Comparison of ENCODE assay signal across 1 cellular context in genomic region chr2:191013876-191014652, GRCh38.
A peak's percentile ranks its signal among the peaks of the same experiment; 100 is the strongest.
TF ChIP-seq lines count a peak whose summit lies in the region.

Gene STAT1 (minus strand): TSS chr2:191014171. CDS start chr2:191010003, 4,168 bp downstream.

TF ChIP-seq in HEK293, 187 proteins besides CTCF, POLR2A, EP300 and RAD21 (continued from another document and continues in another):
- TF ChIP-seq ZNF26 (tag by site-specific recombination; IDR thresholded peaks at IDR 0.05) (no peak), BCL6B (tag by site-specific recombination; IDR thresholded peaks at IDR 0.05) (0 out of 2 replicates have a peak, but pooled peaks have one; percentile 28), ZNF391 (tag by site-specific recombination; IDR thresholded peaks at IDR 0.05; ENCODE audit: borderline replicate concordance, low read depth) (no peak), ZFP41 (tag by site-specific recombination; IDR thresholded peaks at IDR 0.05; ENCODE audit: borderline replicate concordance) (no peak), ZNF174 (tag by site-specific recombination; IDR thresholded peaks at IDR 0.05) (no peak), ZNF133 (tag by site-specific recombination; IDR thresholded peaks at IDR 0.05) (no peak), ATF2 (tag by site-specific recombination; IDR thresholded peaks at IDR 0.05; ENCODE audit: low read depth) (no peak), ZNF830 (tag by site-specific recombination; IDR thresholded peaks at IDR 0.05; ENCODE audit: low read depth) (no peak), OVOL3 (tag by site-specific recombination; IDR thresholded peaks at IDR 0.05) (no peak), TSHZ1 (tag by site-specific recombination; IDR thresholded peaks at IDR 0.05; ENCODE audit: borderline replicate concordance) (no peak), ZNF704 (tag by site-specific recombination; IDR thresholded peaks at IDR 0.05) (no peak), ZNF211 (tag by site-specific recombination; IDR thresholded peaks at IDR 0.05; ENCODE audit: low read depth) (no peak), ZNF302 (tag by site-specific recombination; IDR thresholded peaks at IDR 0.05; ENCODE audit: low read depth) (no peak), FEZF1 (tag by site-specific recombination; IDR thresholded peaks at IDR 0.05) (peak; percentile 85), ZSCAN30 (tag by site-specific recombination; IDR thresholded peaks at IDR 0.05) (peak; percentile 34; the same call in 1 of the 2 replicates), ZNF248 (tag by site-specific recombination; IDR thresholded peaks at IDR 0.05) (no peak), ZNF311 (tag by site-specific recombination; IDR thresholded peaks at IDR 0.05; ENCODE audit: borderline replicate concordance) (no peak), KLF10 (tag by site-specific recombination; IDR thresholded peaks at IDR 0.05) (peak; percentile 96), ZNF660 (tag by site-specific recombination; IDR thresholded peaks at IDR 0.05) (peak; percentile 82; the same call in 1 of the 2 replicates), EGR2 (tag by site-specific recombination; IDR thresholded peaks at IDR 0.05; ENCODE audit: low read depth) (peak; percentile 92), KLF16 (tag by site-specific recombination; IDR thresholded peaks at IDR 0.05) (peak; percentile 70), ZNF585B (tag by site-specific recombination; IDR thresholded peaks at IDR 0.05) (no peak), SETDB1 (IDR thresholded peaks at IDR 0.05; ENCODE audit: insufficient read length, low read length) (peak; percentile 55), ZNF155 (tag by site-specific recombination; IDR thresholded peaks at IDR 0.05) (no peak), ZSCAN18 (tag by site-specific recombination; IDR thresholded peaks at IDR 0.05) (no peak), ZNF223 (tag by site-specific recombination; IDR thresholded peaks at IDR 0.05) (no peak), GLIS1 (tag by site-specific recombination; IDR thresholded peaks at IDR 0.05) (peak; percentile 60; the same call in 1 of the 2 replicates), ZSCAN23 (tag by site-specific recombination; IDR thresholded peaks at IDR 0.05) (no peak), ZNF449 (tag by site-specific recombination; IDR thresholded peaks at IDR 0.05) (peak; percentile 26; the same call in 1 of the 2 replicates), ZFHX2 (tag by site-specific recombination; conservative IDR thresholded peaks at IDR 0.05) (peak; percentile 95), ZNF623 (tag by site-specific recombination; IDR thresholded peaks at IDR 0.05) (no peak), TCF7L2 (IDR thresholded peaks at IDR 0.05; ENCODE audit: borderline replicate concordance, low read depth, low read length) (no peak), ZNF514 (tag by site-specific recombination; IDR thresholded peaks at IDR 0.05) (no peak), PBX3 (CRISPR knock-in tag; IDR thresholded peaks at IDR 0.05) (peak; percentile 25; the same call in 1 of the 2 replicates), ZNF677 (tag by site-specific recombination; IDR thresholded peaks at IDR 0.05) (no peak), PRDM6 (tag by site-specific recombination; IDR thresholded peaks at IDR 0.05) (no peak), ZBTB21 (tag by site-specific recombination; IDR thresholded peaks at IDR 0.05) (no peak), KLF1 (tag by site-specific recombination; IDR thresholded peaks at IDR 0.05) (peak; percentile 56), ZNF404 (tag by site-specific recombination; IDR thresholded peaks at IDR 0.05) (no peak), REST (tag by site-specific recombination; IDR thresholded peaks at IDR 0.05) (peak; percentile 44; the same call in 1 of the 2 replicates), ZNF433 (tag by site-specific recombination; IDR thresholded peaks at IDR 0.05; ENCODE audit: low read depth) (no peak)
